ENCODE assay signal across 13 cellular contexts in genomic region chr12:14920475-14921126, GRCh38. TPM values are rescaled to one million over a fixed set of nuclear protein-coding genes. Genes with fewer than 3 reads are reported as not detected.
DNase-seq lines count a peak whose midpoint lies in the region; ATAC-seq and TF ChIP-seq lines count a peak whose summit lies in the region.
"Had no signal": no experiment of that assay in that cellular context is flagged by ENCODE, and none has a peak within 500 bp of the region (broad histone marks: within the 10 kb centered on the region; RNA-seq: fewer than 3 reads in every experiment).

No MANE protein-coding gene starts in this region.

- H3K4me3 Mint-ChIP-seq in natural killer cell = no peak overlapping the region

- no peaks in the 10 kb centered on the region for H3F3A ChIP-seq in OCI-LY1 (ENCODE audit: insufficient read depth, low read length)
- no peaks in the 10 kb centered on the region for H3F3A ChIP-seq in PC-3 (ENCODE audit: low read length, unreplicated experiment)

- H3K27ac ChIP-seq in OCI-LY1 (ENCODE audit: low read depth, low read length, poor library complexity, severe bottlenecking) = peak overlapping the region; percentile 35
- H3K27ac ChIP-seq in PC-3 (ENCODE audit: low read length) = no peak overlapping the region
- H3K27ac ChIP-seq: pancreas had no signal

- H3K4me1 Mint-ChIP-seq in natural killer cell = peaks cover 16 to 20% of the 10 kb centered on the region in 2 donors

- H3K27me3 Mint-ChIP-seq in natural killer cell (ENCODE audit: low read depth in 2 of 2) = no peaks in the 10 kb centered on the region

- peaks cover 6% of the 10 kb centered on the region for H3K9me3 ChIP-seq in OCI-LY1 (ENCODE audit: low read length)
- H3K9me3 ChIP-seq in PC-3 (ENCODE audit: low read length) = no peaks in the 10 kb centered on the region
- H3K9me3 ChIP-seq: pancreas had no signal

- DNase-seq in natural killer cell (no peak), RKO (ENCODE audit: low spot score) (no peak), PC-3 (no peak)
- DNase-seq: H7, NCI-H2029 treated with DMSO at 0.1 percent for 48 hours, pancreas, substantia nigra had no signal

- POLR2A ChIA-PET in PC-3 (lab: Charles Lee; ENCODE audit: unreplicated experiment) = no interaction called here

- TF ChIP-seq CTCF in OCI-LY1 (IDR thresholded peaks at IDR 0.05; ENCODE audit: low read length) (no peak), natural killer cell (IDR thresholded peaks at IDR 0.05) (no peak), PC-3 (conservative IDR thresholded peaks at IDR 0.05; ENCODE audit: low read depth, low read length) (no peak)

- peaks cover 17% of the 10 kb centered on the region for H3K4me1 ChIP-seq in OCI-LY1 (ENCODE audit: insufficient read depth, low read length, severe bottlenecking)
- H3K4me1 ChIP-seq in PC-3 (ENCODE audit: insufficient read depth, low read length) = no peaks in the 10 kb centered on the region
- H3K4me1 ChIP-seq: pancreas had no signal

- H3K9ac ChIP-seq in OCI-LY1 (ENCODE audit: low read length) (no peak overlapping the region), PC-3 (ENCODE audit: low read length) (no peak overlapping the region)

- peak; percentile 69 for ATAC-seq in GM18867 (IDR thresholded peaks at IDR 0.05; ENCODE audit: unreplicated experiment)
- peak; percentile 54 for ATAC-seq in HG02610 (IDR thresholded peaks at IDR 0.05; ENCODE audit: unreplicated experiment)
- ATAC-seq in natural killer cell = peak; percentile 64 to 81 (median 64)
- no peak for ATAC-seq in HG03280 (IDR thresholded peaks at IDR 0.05; ENCODE audit: unreplicated experiment)
- no peak for ATAC-seq in PC-3
- ATAC-seq: pancreas had no signal

- CTCF ChIA-PET in PC-3 (lab: Charles Lee) = no interaction called here

- peak overlapping the region; percentile 23; the same call in 1 of the 2 replicates for H3K4me2 ChIP-seq in OCI-LY1 (ENCODE audit: low read length)
- no peak overlapping the region for H3K4me2 ChIP-seq in PC-3 (ENCODE audit: low read length)

- H3K27me3 ChIP-seq in OCI-LY1 (ENCODE audit: insufficient read depth, low read length) (no peaks in the 10 kb centered on the region), PC-3 (ENCODE audit: low read length) (no peaks in the 10 kb centered on the region)
- H3K27me3 ChIP-seq: pancreas had no signal

- no TSS peak for BruUV-seq in PC-3 (replicated peaks; lab: Mats Ljungman, UMichigan)

- peak overlapping the region; percentile 70 to 75 for H3K27ac Mint-ChIP-seq in natural killer cell

- no peaks in the 10 kb centered on the region for H3K9me2 ChIP-seq in OCI-LY1 (ENCODE audit: low read depth, low read length)
- no peaks in the 10 kb centered on the region for H3K9me2 ChIP-seq in PC-3 (replicated peaks; ENCODE audit: low read length)

- H2AFZ ChIP-seq in OCI-LY1 (ENCODE audit: low read length) (peak overlapping the region; percentile 87), PC-3 (ENCODE audit: low read length) (no peak overlapping the region)

- H4K20me1 ChIP-seq in OCI-LY1 (ENCODE audit: insufficient read depth, low read length) = no peaks in the 10 kb centered on the region
- no peaks in the 10 kb centered on the region for H4K20me1 ChIP-seq in PC-3 (ENCODE audit: low read length)

- peaks cover 32% of the 10 kb centered on the region for H3K36me3 Mint-ChIP-seq in natural killer cell

- H3K4me3 ChIP-seq in OCI-LY1 (ENCODE audit: low read depth, low read length, poor library complexity, severe bottlenecking) (no peak overlapping the region), PC-3 (ENCODE audit: low read length) (no peak overlapping the region)
- H3K4me3 ChIP-seq: pancreas had no signal

- no peaks in the 10 kb centered on the region for H3K9me3 Mint-ChIP-seq in natural killer cell

- H3K36me3 ChIP-seq in OCI-LY1 (ENCODE audit: insufficient read depth, low read length) (0 out of 2 replicates have a peak, but pooled peaks cover 4% of the 10 kb centered on the region), PC-3 (ENCODE audit: low read depth, low read length) (no peaks in the 10 kb centered on the region)

- intact Hi-C loops in natural killer cell (cut with micrococcal nuclease) (no loop called here), PC-3 (cut with micrococcal nuclease) (no loop called here)

- no peaks in the 10 kb centered on the region for H3K79me2 ChIP-seq in OCI-LY1 (ENCODE audit: insufficient read depth, low read length)
- no peaks in the 10 kb centered on the region for H3K79me2 ChIP-seq in PC-3 (ENCODE audit: low read length)

RNA-seq across cellular contexts. Expression of gene ERP27, which starts 17.7 kb away (rescaled TPM):
- total RNA-seq in natural killer cell (10 to 100 TPM in 2 of 3 donors, 1 to 10 TPM in 1; 9.8 to 15.2 (median 12.3) TPM), PC-3 (2014; rRNA removed) (not detected in 2 replicates)
- total RNA-seq: H7, RPMI7951 had no signal

RNA-seq across cellular contexts. Expression of gene MGP, which starts 34.9 kb away (rescaled TPM):
- 1 to 10 TPM in 1 of 3 donors, under 1 TPM in 1, not detected in 1; 0.89 to 1.1 TPM for total RNA-seq in natural killer cell
- total RNA-seq in PC-3 (2014; rRNA removed) = 0.22 and 2.1 TPM in 2 replicates
- total RNA-seq: H7 had no signal

RNA-seq across cellular contexts. Expression of gene ARHGDIB, which starts 40.8 kb away (rescaled TPM):
- total RNA-seq in natural killer cell (100 to 1,000 TPM; 838 to 962 (median 929) TPM), PC-3 (2014; rRNA removed) (10.4 and 12.4 TPM in 2 replicates)

RNA-seq across cellular contexts. Expression of gene PDE6H, which starts 52.2 kb away (rescaled TPM):
- total RNA-seq in natural killer cell = not detected
- total RNA-seq in PC-3 (2014; rRNA removed) = not detected in 2 replicates
- total RNA-seq: H7, liver, pancreas, RPMI7951 had no signal

Comparison
In these comparisons a context has a peak if more than half of its experiments do, and no peak if none do; other contexts are left out.
1. ATAC-seq: peak in GM18867 (single experiment), HG02610 (single experiment) and natural killer cell (3 of 3); none in HG03280 (single experiment) and PC-3 (single experiment).
2. RNA of gene ERP27, which starts 17.7 kb away (total RNA-seq): 9.8 to 15.2 TPM in natural killer cell; not detected in PC-3; every median in the first group is over 10 times any median in the second.
3. RNA of gene ARHGDIB, which starts 40.8 kb away (total RNA-seq): 838 to 962 TPM in natural killer cell; 10.4 to 12.4 TPM in PC-3; every median in the first group is over 10 times any median in the second.